In the genomic region with DNA sequence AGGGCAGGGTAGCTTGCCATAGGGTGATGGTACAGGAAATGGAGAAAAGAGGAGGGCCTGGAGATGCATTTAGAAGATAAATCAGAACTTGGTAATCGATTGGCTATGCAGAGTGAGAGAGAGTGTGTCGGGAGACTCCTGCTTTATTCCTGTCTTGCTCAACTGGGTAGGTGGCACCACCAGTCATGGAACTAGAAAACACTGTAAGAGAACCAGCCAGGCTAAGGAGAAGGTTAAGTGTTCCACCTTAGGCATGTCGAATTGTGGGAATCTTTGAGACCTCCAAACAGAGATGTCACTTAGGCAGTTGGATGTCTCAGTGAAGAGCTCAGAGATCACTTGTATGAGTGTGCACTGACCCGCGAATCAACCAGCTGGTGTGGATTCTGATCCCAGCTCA, we compare ENCODE assay signal across 1 cellular context.
TF ChIP-seq lines count a peak whose summit lies in the region.

No MANE protein-coding gene starts in this region.

TF ChIP-seq in A549, 52 proteins besides CTCF, POLR2A, EP300 and RAD21 (continued from another document):
- TF ChIP-seq, protein P1, sequence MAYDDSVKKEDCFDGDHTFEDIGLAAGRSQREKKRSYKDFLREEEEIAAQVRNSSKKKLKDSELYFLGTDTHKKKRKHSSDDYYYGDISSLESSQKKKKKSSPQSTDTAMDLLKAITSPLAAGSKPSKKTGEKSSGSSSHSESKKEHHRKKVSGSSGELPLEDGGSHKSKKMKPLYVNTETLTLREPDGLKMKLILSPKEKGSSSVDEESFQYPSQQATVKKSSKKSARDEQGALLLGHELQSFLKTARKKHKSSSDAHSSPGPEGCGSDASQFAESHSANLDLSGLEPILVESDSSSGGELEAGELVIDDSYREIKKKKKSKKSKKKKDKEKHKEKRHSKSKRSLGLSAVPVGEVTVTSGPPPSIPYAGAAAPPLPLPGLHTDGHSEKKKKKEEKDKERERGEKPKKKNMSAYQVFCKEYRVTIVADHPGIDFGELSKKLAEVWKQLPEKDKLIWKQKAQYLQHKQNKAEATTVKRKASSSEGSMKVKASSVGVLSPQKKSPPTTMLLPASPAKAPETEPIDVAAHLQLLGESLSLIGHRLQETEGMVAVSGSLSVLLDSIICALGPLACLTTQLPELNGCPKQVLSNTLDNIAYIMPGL (CRISPR knock-in tag; IDR thresholded peaks at IDR 0.05; ENCODE audit: borderline replicate concordance), result no peak
- TF ChIP-seq NPAS2 (CRISPR knock-in tag; IDR thresholded peaks at IDR 0.05; ENCODE audit: borderline replicate concordance) (no peak), POLR2AphosphoS2 (conservative IDR thresholded peaks at IDR 0.05; ENCODE audit: low read length) (no peak), HOXB13 (CRISPR knock-in tag; IDR thresholded peaks at IDR 0.05; ENCODE audit: low read depth) (no peak), JUN (IDR thresholded peaks at IDR 0.05) (no peak)
- TF ChIP-seq, protein P2, sequence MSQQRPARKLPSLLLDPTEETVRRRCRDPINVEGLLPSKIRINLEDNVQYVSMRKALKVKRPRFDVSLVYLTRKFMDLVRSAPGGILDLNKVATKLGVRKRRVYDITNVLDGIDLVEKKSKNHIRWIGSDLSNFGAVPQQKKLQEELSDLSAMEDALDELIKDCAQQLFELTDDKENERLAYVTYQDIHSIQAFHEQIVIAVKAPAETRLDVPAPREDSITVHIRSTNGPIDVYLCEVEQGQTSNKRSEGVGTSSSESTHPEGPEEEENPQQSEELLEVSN (IDR thresholded peaks at IDR 0.05; ENCODE audit: borderline replicate concordance, low read depth), result no peak
